ENCODE assay signal across 20 cellular contexts in the genomic region with DNA sequence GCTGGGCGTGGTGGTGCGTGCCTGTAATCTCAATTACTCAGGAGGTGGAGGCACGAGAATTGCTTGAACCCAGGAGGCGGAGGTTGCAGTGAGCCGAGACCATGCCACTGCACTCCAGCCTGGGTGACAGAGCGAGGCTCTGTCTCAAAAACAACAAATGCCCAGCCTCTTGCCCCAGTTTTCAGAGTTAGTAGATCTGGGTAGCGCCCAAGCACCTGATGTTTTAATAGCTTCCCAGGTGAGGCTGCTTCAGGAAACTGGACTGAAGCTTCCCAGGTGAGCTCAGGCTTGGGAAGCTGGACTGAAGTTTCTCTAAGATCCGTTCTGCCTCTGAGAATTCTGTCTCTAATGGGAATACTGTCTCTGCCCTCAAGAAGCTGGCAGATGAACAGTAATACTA. TPM values are rescaled to one million over a fixed set of nuclear protein-coding genes. Genes with fewer than 3 reads are reported as not detected.
DNase-seq lines count a peak whose midpoint lies in the region; ATAC-seq and TF ChIP-seq lines count a peak whose summit lies in the region.
"Had no signal": no experiment of that assay in that cellular context is flagged by ENCODE, and none has a peak within 500 bp of the region (broad histone marks: within the 10 kb centered on the region; RNA-seq: fewer than 3 reads in every experiment).

No MANE protein-coding gene starts in this region.

- TF ChIP-seq CTCF in C4-2B (conservative IDR thresholded peaks at IDR 0.05) (no peak), OCI-LY7 (conservative IDR thresholded peaks at IDR 0.05; ENCODE audit: low read length) (no peak)

- peaks cover 42% of the 10 kb centered on the region for H3K4me1 ChIP-seq in OCI-LY7 (ENCODE audit: insufficient read depth, low read length, poor library complexity, severe bottlenecking)
- H3K4me1 ChIP-seq: HAP-1 had no signal

- H3K79me2 ChIP-seq in OCI-LY7 (ENCODE audit: insufficient read depth, low read depth, low read length) = peaks cover 4% of the 10 kb centered on the region; the same call in 1 of the 2 replicates

- H3K36me3 ChIP-seq in OCI-LY7 (ENCODE audit: insufficient read depth, low read length) = peaks cover 29% of the 10 kb centered on the region

- CTCF ChIA-PET in OCI-LY7 (lab: Charles Lee; ENCODE audit: unreplicated experiment) = interaction anchor here (0.7 kb wide), 1 partner anchor 735 kb away, joined by 3 read pairs; no protein-coding TSS in a partner anchor

- ATAC-seq in HG03354 (IDR thresholded peaks at IDR 0.05; ENCODE audit: poor library complexity, severe bottlenecking, unreplicated experiment) = no peak

- H3K4me3 ChIP-seq in OCI-LY7 (ENCODE audit: low read depth, low read length, poor library complexity, severe bottlenecking) = no peak overlapping the region
- H3K4me3 ChIP-seq: A549; BLaER1 treated with 17β-estradiol and CSF1 and Interleukin-3, amounts not matched to agents 10 nM and 100 nM; GM23248; HAP-1 had no signal

- POLR2A ChIA-PET in OCI-LY7 (lab: Charles Lee) = interaction anchor here (0.7 to 1.8 kb wide), 5 partner anchors 9 to 1149 kb away, joined by 3 to 5 read pairs (median 4); no protein-coding TSS in a partner anchor

- no peak overlapping the region for H2AFZ ChIP-seq in OCI-LY7 (ENCODE audit: low read length)
- H2AFZ ChIP-seq: GM23248 had no signal

- H3K4me2 ChIP-seq in OCI-LY7 (ENCODE audit: low read length) = peak overlapping the region; percentile 45; the same call in 1 of the 2 replicates
- H3K4me2 ChIP-seq: A549 had no signal

- H3K9me3 ChIP-seq in OCI-LY7 (ENCODE audit: low read length) = no peaks in the 10 kb centered on the region
- H3K9me3 ChIP-seq: A549; BLaER1 treated with 17β-estradiol and CSF1 and Interleukin-3, amounts not matched to agents 10 nM and 100 nM; HAP-1 had no signal

- peak overlapping the region; percentile 2; the same call in 1 of the 2 replicates for H3K27ac ChIP-seq in C4-2B
- peak overlapping the region; percentile 29 for H3K27ac ChIP-seq in OCI-LY7 (ENCODE audit: low read depth, low read length, poor library complexity, severe bottlenecking)
- H3K27ac ChIP-seq: 22Rv1, A549, GM23248 had no signal

- H3K9me2 ChIP-seq in OCI-LY7 (ENCODE audit: insufficient read depth, low read length) = no peaks in the 10 kb centered on the region

- peak; percentile 12 for DNase-seq in DMS53 (lab: John Stamatoyannopoulos, UW)
- DNase-seq in DMS53 treated with DMSO at 0.1 percent for 48 hours (lab: John Stamatoyannopoulos, UW; ENCODE audit: unreplicated experiment) = no peak
- DNase-seq in OCI-LY7 (ENCODE audit: low spot score) = no peak
- DNase-seq in posterior vena cava (ENCODE audit: low spot score) = peak; percentile 9
- no peak for DNase-seq in activated CD4-positive, alpha-beta T cell treated with anti-CD3 and anti-CD28 coated beads, Interleukin-2, amount 50 U/mL, for 4 hours
- no peak for DNase-seq in NCI-H510A (lab: John Stamatoyannopoulos, UW)
- DNase-seq: AML-193; CD8-positive, alpha-beta memory T cell; COR-L47; DMS 273 treated with DMSO at 0.1 percent for 48 hours; DMS79; GDM1; GM23248; IMR-90 had no signal

- BruUV-seq in OCI-LY7 (replicated peaks; lab: Mats Ljungman, UMichigan) = no TSS peak

- peaks cover 7% of the 10 kb centered on the region for H4K20me1 ChIP-seq in OCI-LY7 (ENCODE audit: insufficient read depth, low read length)

- intact Hi-C loops in OCI-LY7 (cut with micrococcal nuclease; ENCODE audit: unreplicated experiment) = loop anchor here (2.0 to 5.0 kb wide), 2 partner anchors 396 to 613 kb away; no protein-coding TSS in a partner anchor
- intact Hi-C loops in posterior vena cava (cut with DNase I) = loop anchor here (5.0 to 10.0 kb wide), 2 partner anchors 259 to 1146 kb away; no protein-coding TSS in a partner anchor

RNA-seq across cellular contexts. Expression of gene RPS24, which starts 12.2 kb away (rescaled TPM):
- total RNA-seq in OCI-LY7 (2014; rRNA removed; shearing (Covaris generic)) = 3,395 and 3,631 TPM in 2 replicates
- total RNA-seq in OCI-LY7 (2022) (2,059 and 2,387 TPM in 2 replicates), posterior vena cava (1,000 to 10,000 TPM; 1,129 to 1,204 TPM)

RNA-seq across cellular contexts. Expression of gene POLR3A, which starts 16.5 kb away (rescaled TPM):
- 11.6 and 16.3 TPM in 2 replicates for total RNA-seq in OCI-LY7 (2014; rRNA removed; shearing (Covaris generic))
- total RNA-seq in OCI-LY7 (2022) (18.1 and 21.5 TPM in 2 replicates), posterior vena cava (10 to 100 TPM in 1 of 2 donors, 1 to 10 TPM in 1; 8.2 to 10.1 TPM)

Comparison
In these comparisons a context has a peak if more than half of its experiments do, and no peak if none do; other contexts are left out.
1. DNase-seq: peak in DMS53 (single experiment) and posterior vena cava (single experiment); none in DMS53 treated with DMSO at 0.1 percent for 48 hours (single experiment), OCI-LY7 (single experiment), activated CD4-positive, alpha-beta T cell treated with anti-CD3 and anti-CD28 coated beads, Interleukin-2, amount 50 U/mL, for 4 hours (0 of 2) and NCI-H510A (single experiment).